ENCODE assay signal across 26 cellular contexts in the genomic region with DNA sequence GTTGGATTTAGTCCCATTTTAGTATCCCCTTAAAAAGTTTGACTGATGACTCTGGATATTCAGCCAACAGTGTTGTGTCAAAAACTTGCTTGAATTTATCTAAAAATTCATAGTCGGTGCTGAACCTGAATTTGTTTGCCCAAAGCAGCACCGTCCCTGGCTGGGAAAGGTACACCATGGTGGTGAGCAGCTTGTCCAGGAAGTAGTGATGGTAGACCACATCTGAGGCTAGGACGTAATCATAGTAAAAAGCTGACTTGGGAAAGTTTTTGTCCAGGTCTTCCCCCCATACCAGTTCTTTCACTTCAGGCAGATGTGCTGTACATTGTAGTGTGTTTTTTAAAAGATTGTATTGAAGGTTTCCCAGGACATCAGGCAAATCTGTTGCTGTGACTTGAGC. TPM values are rescaled to one million over a fixed set of nuclear protein-coding genes. Genes with fewer than 3 reads are reported as not detected.
DNase-seq lines count a peak whose midpoint lies in the region; ATAC-seq and TF ChIP-seq lines count a peak whose summit lies in the region.
"Had no signal": no experiment of that assay in that cellular context is flagged by ENCODE, and none has a peak within 500 bp of the region (broad histone marks: within the 10 kb centered on the region; RNA-seq: fewer than 3 reads in every experiment).

No MANE protein-coding gene starts in this region.

- CTCF ChIA-PET in activated CD8-positive, alpha-beta T cell treated with anti-CD3 and anti-CD28 coated beads for 36 hours (lab: Charles Lee): interaction anchor here (1.1 kb wide), 1 partner anchor 160 kb away, joined by 4 read pairs; no protein-coding TSS in a partner anchor

- peak overlapping the region; percentile 12 for H3K27ac Mint-ChIP-seq in activated naive CD8-positive, alpha-beta T cell
- no peak overlapping the region for H3K27ac Mint-ChIP-seq in activated naive CD8-positive, alpha-beta T cell treated with anti-CD3 and anti-CD28 coated beads for 36 hours
- no peak overlapping the region for H3K27ac Mint-ChIP-seq in activated CD8-positive, alpha-beta T cell treated with anti-CD3 and anti-CD28 coated beads for 36 hours
- H3K27ac Mint-ChIP-seq: B cell, CD14-positive monocyte, IgD-negative memory B cell had no signal

- H3K4me3 ChIP-seq in esophagus muscularis mucosa: no peak overlapping the region
- H3K4me3 ChIP-seq: A549, GM23248, HAP-1, SJCRH30 had no signal

- no peaks in the 10 kb centered on the region for H3K4me1 ChIP-seq in esophagus muscularis mucosa
- H3K4me1 ChIP-seq: A549, SJCRH30 had no signal

- POLR2A ChIA-PET in activated CD8-positive, alpha-beta T cell treated with anti-CD3 and anti-CD28 coated beads for 36 hours (lab: Charles Lee): no interaction called here

- TF ChIP-seq CTCF in activated CD8-positive, alpha-beta T cell treated with anti-CD3 and anti-CD28 coated beads for 36 hours (IDR thresholded peaks at IDR 0.05): no peak
- no peak for TF ChIP-seq CTCF in esophagus muscularis mucosa (IDR thresholded peaks at IDR 0.05)
- no peak for TF ChIP-seq CTCF in GM13976 (IDR thresholded peaks at IDR 0.05; ENCODE audit: borderline replicate concordance, control extremely low read depth, extremely low read depth, insufficient read depth, missing control alignments)

- no peak for TF ChIP-seq POLR2A in esophagus muscularis mucosa (IDR thresholded peaks at IDR 0.05; ENCODE audit: low read depth)

- DNase-seq in activated naive CD8-positive, alpha-beta T cell treated with anti-CD3 and anti-CD28 coated beads for 36 hours: no peak
- no peak for DNase-seq in activated CD8-positive, alpha-beta T cell treated with anti-CD3 and anti-CD28 coated beads for 36 hours
- DNase-seq in esophagus muscularis mucosa (ENCODE audit: extremely low spot score): peak; percentile 29
- DNase-seq in stimulated activated naive CD8-positive, alpha-beta T cell treated with anti-CD3 and anti-CD28 coated beads, Interleukin-15, Interleukin-2, amounts not matched to agents 100 U/mL and 50 U/mL, for 24 hours: no peak
- DNase-seq in GM03348 (ENCODE audit: low spot score): no peak
- no peak for DNase-seq in GM13976 (ENCODE audit: low spot score)
- DNase-seq: EL, GF-D8, GM23248, Kasumi-1, NCI-H1417, NCI-H1694 treated with DMSO at 0.1 percent for 48 hours, NCI-H2081 treated with DMSO at 0.1 percent for 48 hours, NCI-H2171 treated with DMSO at 0.1 percent for 48 hours, NCI-H446, NCI-H526 treated with DMSO at 0.1 percent for 48 hours, OCI-M1, SJCRH30 had no signal

- ATAC-seq in activated CD8-positive, alpha-beta T cell treated with anti-CD3 and anti-CD28 coated beads for 36 hours: peak; percentile 27
- peak; percentile 32 for ATAC-seq in stimulated activated naive CD8-positive, alpha-beta T cell treated with anti-CD3 and anti-CD28 coated beads, Interleukin-15, Interleukin-2, amounts not matched to agents 100 U/mL and 50 U/mL, for 24 hours
- no peak for ATAC-seq in HG02840 (IDR thresholded peaks at IDR 0.05; ENCODE audit: low FRiP score, unreplicated experiment)
- ATAC-seq: A549 had no signal

- TF ChIP-seq EP300 in esophagus muscularis mucosa (IDR thresholded peaks at IDR 0.05): no peak

- peaks cover 45% of the 10 kb centered on the region for H3K4me1 Mint-ChIP-seq in activated naive CD8-positive, alpha-beta T cell (ENCODE audit: low read depth)
- H3K4me1 Mint-ChIP-seq in activated naive CD8-positive, alpha-beta T cell treated with anti-CD3 and anti-CD28 coated beads for 36 hours: peaks cover 22% of the 10 kb centered on the region
- peaks cover 21% of the 10 kb centered on the region for H3K4me1 Mint-ChIP-seq in activated CD8-positive, alpha-beta T cell treated with anti-CD3 and anti-CD28 coated beads for 36 hours (ENCODE audit: low read depth)

- no peaks in the 10 kb centered on the region for H3K36me3 ChIP-seq in esophagus muscularis mucosa
- H3K36me3 ChIP-seq: HAP-1, SJCRH30 had no signal

- H3K9me3 ChIP-seq in esophagus muscularis mucosa: no peaks in the 10 kb centered on the region
- H3K9me3 ChIP-seq: A549, HAP-1, SJCRH30 had no signal

- no peak overlapping the region for H3K4me3 Mint-ChIP-seq in activated naive CD8-positive, alpha-beta T cell
- H3K4me3 Mint-ChIP-seq in activated naive CD8-positive, alpha-beta T cell treated with anti-CD3 and anti-CD28 coated beads for 36 hours: no peak overlapping the region
- no peak overlapping the region for H3K4me3 Mint-ChIP-seq in activated CD8-positive, alpha-beta T cell treated with anti-CD3 and anti-CD28 coated beads for 36 hours
- H3K4me3 Mint-ChIP-seq: B cell, CD14-positive monocyte, IgD-negative memory B cell had no signal

- no peak overlapping the region for H3K27ac ChIP-seq in esophagus muscularis mucosa (replicated peaks in 1 of 4)
- H3K27ac ChIP-seq: A549, GM23248, SJCRH30 had no signal

- H3K9me3 Mint-ChIP-seq in activated naive CD8-positive, alpha-beta T cell (ENCODE audit: low read depth): no peaks in the 10 kb centered on the region
- peaks cover 2% of the 10 kb centered on the region for H3K9me3 Mint-ChIP-seq in activated naive CD8-positive, alpha-beta T cell treated with anti-CD3 and anti-CD28 coated beads for 36 hours
- peaks cover 1% of the 10 kb centered on the region for H3K9me3 Mint-ChIP-seq in activated CD8-positive, alpha-beta T cell treated with anti-CD3 and anti-CD28 coated beads for 36 hours
- H3K9me3 Mint-ChIP-seq: IgD-negative memory B cell had no signal

- H3K36me3 Mint-ChIP-seq in activated naive CD8-positive, alpha-beta T cell: no peaks in the 10 kb centered on the region
- H3K36me3 Mint-ChIP-seq in activated naive CD8-positive, alpha-beta T cell treated with anti-CD3 and anti-CD28 coated beads for 36 hours: no peaks in the 10 kb centered on the region
- H3K36me3 Mint-ChIP-seq in activated CD8-positive, alpha-beta T cell treated with anti-CD3 and anti-CD28 coated beads for 36 hours (ENCODE audit: low read depth): no peaks in the 10 kb centered on the region
- H3K36me3 Mint-ChIP-seq: CD14-positive monocyte, IgD-negative memory B cell had no signal

- peaks cover 0 to 3% (median 0%) of the 10 kb centered on the region in 4 donors for H3K27me3 ChIP-seq in esophagus muscularis mucosa
- H3K27me3 ChIP-seq: SJCRH30 had no signal

- in situ Hi-C loops in GM13976 (cut with MboI; ENCODE audit: low sequenced_read_pairs, unreplicated experiment): no loop called here

- no peaks in the 10 kb centered on the region for H3K27me3 Mint-ChIP-seq in activated naive CD8-positive, alpha-beta T cell
- H3K27me3 Mint-ChIP-seq in activated naive CD8-positive, alpha-beta T cell treated with anti-CD3 and anti-CD28 coated beads for 36 hours: no peaks in the 10 kb centered on the region
- no peaks in the 10 kb centered on the region for H3K27me3 Mint-ChIP-seq in activated CD8-positive, alpha-beta T cell treated with anti-CD3 and anti-CD28 coated beads for 36 hours

- intact Hi-C loops in activated CD8-positive, alpha-beta T cell treated with anti-CD3 and anti-CD28 coated beads for 36 hours (cut with micrococcal nuclease): no loop called here
- intact Hi-C loops in esophagus muscularis mucosa (cut with DNase I): no loop called here

- WGBS in esophagus muscularis mucosa: 89% methylated on average over 3 of the region's 3 CpGs

RNA-seq across cellular contexts. Expression of a gene that starts 8.8 kb away (rescaled TPM):
- total RNA-seq in activated naive CD8-positive, alpha-beta T cell treated with anti-CD3 and anti-CD28 coated beads for 36 hours: not detected
- total RNA-seq in activated CD8-positive, alpha-beta T cell treated with anti-CD3 and anti-CD28 coated beads for 36 hours: not detected
- total RNA-seq in esophagus muscularis mucosa: not detected
- total RNA-seq: B cell, GM23248, MCF 10A, SJCRH30 had no signal
